Comparison of ENCODE assay signal across 1 cellular context in genomic region chr2:43407826-43408783, GRCh38.
TF ChIP-seq lines count a peak whose summit lies in the region.

No MANE protein-coding gene starts in this region.

TF ChIP-seq in GM12878, 131 proteins besides CTCF, POLR2A, EP300 and RAD21 (continued from another document):
- TF ChIP-seq CEBPB (IDR thresholded peaks at IDR 0.05; ENCODE audit: borderline replicate concordance in 1 of 2, low read depth in 2 of 2, low read length in 2 of 2) (peak; percentile 49 to 70; a peak in 2 of 4 replicates), GABPA (IDR thresholded peaks at IDR 0.05; ENCODE audit: low read depth) (0 out of 2 replicates have a peak, but pooled peaks have one; percentile 12)
TF ChIP-seq in GM12878: peak in this region for 33.
